Comparison of ENCODE assay signal across 14 cellular contexts in the genomic region with DNA sequence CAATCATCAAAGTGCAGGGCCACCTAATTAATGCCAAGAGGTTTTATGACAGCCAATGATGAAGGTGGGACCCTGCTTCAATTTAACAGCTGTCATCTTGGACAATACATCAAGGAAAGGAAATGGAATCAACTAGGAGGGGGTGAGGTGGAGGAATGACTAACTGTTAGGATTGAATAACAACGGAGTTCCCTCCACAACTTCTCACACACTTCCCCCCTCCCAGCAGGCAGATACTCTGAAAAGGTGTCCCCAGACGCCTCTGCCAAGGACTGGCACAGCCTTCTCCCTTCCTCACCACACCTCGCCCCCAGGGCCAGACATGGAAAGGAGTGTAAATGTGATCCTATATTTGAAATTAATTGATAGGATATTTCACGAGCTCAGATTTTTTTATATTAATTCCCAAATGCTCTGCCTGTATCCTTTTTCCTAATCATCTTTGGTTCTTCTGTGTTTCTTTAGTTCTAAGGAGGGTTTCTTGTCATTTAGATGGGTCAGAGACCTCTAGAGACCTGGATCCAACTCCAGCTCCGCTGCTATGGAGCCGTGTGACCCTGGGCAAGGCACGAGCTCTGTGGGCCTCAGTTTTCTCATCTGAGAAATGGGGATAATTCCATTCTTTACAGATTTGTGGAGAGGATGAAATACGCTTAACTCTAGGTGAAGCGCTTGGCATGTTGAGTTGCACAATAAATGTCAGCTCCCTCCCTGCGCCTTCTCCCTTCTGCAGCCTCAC. TPM values are rescaled to one million over a fixed set of nuclear protein-coding genes. Genes with fewer than 3 reads are reported as not detected.
DNase-seq lines count a peak whose midpoint lies in the region; ATAC-seq and TF ChIP-seq lines count a peak whose summit lies in the region.
"Had no signal": no experiment of that assay in that cellular context is flagged by ENCODE, and none has a peak within 500 bp of the region (broad histone marks: within the 10 kb centered on the region; RNA-seq: fewer than 3 reads in every experiment).

No MANE protein-coding gene starts in this region.

- ATAC-seq in left cardiac atrium (no peak), HG03175 (IDR thresholded peaks at IDR 0.05; ENCODE audit: unreplicated experiment) (no peak), mucosa of descending colon (no peak)
- ATAC-seq in stimulated activated naive CD8-positive, alpha-beta T cell treated with anti-CD3 and anti-CD28 coated beads, Interleukin-15, amount 100 ng/mL, for 72 hours: no peak

- H3K4me1 ChIP-seq in cardiac muscle cell (ENCODE audit: low read depth) (no peaks in the 10 kb centered on the region), mucosa of descending colon (ENCODE audit: low read depth) (no peaks in the 10 kb centered on the region)
- H3K4me1 ChIP-seq: BLaER1 treated with 17β-estradiol and CSF1 and Interleukin-3, amounts not matched to agents 10 nM and 100 nM had no signal

- H3K27me3 ChIP-seq in cardiac muscle cell: peaks cover 72% of the 10 kb centered on the region

- intact Hi-C loops in left cardiac atrium (cut with DNase I): no loop called here
- intact Hi-C loops in mucosa of descending colon (cut with DNase I, micrococcal nuclease): no loop called here

- H3K4me3 Mint-ChIP-seq in activated naive CD8-positive, alpha-beta T cell: peak overlapping the region; percentile 49
- H3K4me3 Mint-ChIP-seq in stimulated activated naive CD8-positive, alpha-beta T cell treated with anti-CD3 and anti-CD28 coated beads, Interleukin-15, amount 100 ng/mL, for 72 hours: peak overlapping the region; percentile 16 to 55

- no peaks in the 10 kb centered on the region for H3K36me3 Mint-ChIP-seq in activated naive CD8-positive, alpha-beta T cell

- H3K4me1 Mint-ChIP-seq in activated naive CD8-positive, alpha-beta T cell (ENCODE audit: low read depth): peaks cover 7% of the 10 kb centered on the region
- H3K4me1 Mint-ChIP-seq in stimulated activated naive CD8-positive, alpha-beta T cell treated with anti-CD3 and anti-CD28 coated beads, Interleukin-15, amount 100 ng/mL, for 72 hours: peaks cover 7% of the 10 kb centered on the region

- H3K9me3 Mint-ChIP-seq in activated naive CD8-positive, alpha-beta T cell (ENCODE audit: low read depth): no peaks in the 10 kb centered on the region
- H3K9me3 Mint-ChIP-seq in stimulated activated naive CD8-positive, alpha-beta T cell treated with anti-CD3 and anti-CD28 coated beads, Interleukin-15, amount 100 ng/mL, for 72 hours: no peaks in the 10 kb centered on the region

- H3K4me3 ChIP-seq in cardiac muscle cell (peak overlapping the region; percentile 42), iPS-18c (ENCODE audit: insufficient read depth, low read depth, low read length) (peak overlapping the region; percentile 58), mucosa of descending colon (no peak overlapping the region)

- DNase-seq in cardiac muscle cell (ENCODE audit: low read depth in 1 of 2, low spot score in 1 of 2) (no peak), left cardiac atrium (no peak), NOMO-1 treated with dmso at 0.1 percent for 144 hours (lab: John Stamatoyannopoulos, UW; ENCODE audit: unreplicated experiment) (no peak), mucosa of descending colon (no peak)
- DNase-seq in stimulated activated naive CD8-positive, alpha-beta T cell treated with anti-CD3 and anti-CD28 coated beads, Interleukin-15, amount 100 ng/mL, for 72 hours: no peak
- DNase-seq: activated effector memory CD4-positive, alpha-beta T cell treated with Interleukin-2 at 50 U/mL for 16 hours; GOT3; naive B cell had no signal

- TF ChIP-seq CTCF in cardiac muscle cell (IDR thresholded peaks at IDR 0.05; ENCODE audit: low read depth, low read length): no peak
- TF ChIP-seq CTCF in mucosa of descending colon (IDR thresholded peaks at IDR 0.05): no peak

- no peak overlapping the region for H3K27ac Mint-ChIP-seq in activated naive CD8-positive, alpha-beta T cell
- no peak overlapping the region for H3K27ac Mint-ChIP-seq in stimulated activated naive CD8-positive, alpha-beta T cell treated with anti-CD3 and anti-CD28 coated beads, Interleukin-15, amount 100 ng/mL, for 72 hours
- H3K27ac Mint-ChIP-seq: naive B cell had no signal

- peaks cover 54% of the 10 kb centered on the region for H3K27me3 Mint-ChIP-seq in activated naive CD8-positive, alpha-beta T cell
- peaks cover 83% of the 10 kb centered on the region for H3K27me3 Mint-ChIP-seq in stimulated activated naive CD8-positive, alpha-beta T cell treated with anti-CD3 and anti-CD28 coated beads, Interleukin-15, amount 100 ng/mL, for 72 hours

- no peak overlapping the region for H3K27ac ChIP-seq in cardiac muscle cell
- H3K27ac ChIP-seq: BLaER1 treated with 17β-estradiol and CSF1 and Interleukin-3, amounts not matched to agents 10 nM and 100 nM; RWPE1 had no signal

- H3K9me3 ChIP-seq in cardiac muscle cell (ENCODE audit: low read depth): no peaks in the 10 kb centered on the region
- no peaks in the 10 kb centered on the region for H3K9me3 ChIP-seq in iPS-18c (ENCODE audit: control insufficient read depth, insufficient read depth, low read length)
- no peaks in the 10 kb centered on the region for H3K9me3 ChIP-seq in mucosa of descending colon

- H3K36me3 ChIP-seq in cardiac muscle cell: no peaks in the 10 kb centered on the region
- no peaks in the 10 kb centered on the region for H3K36me3 ChIP-seq in mucosa of descending colon (ENCODE audit: low read depth)
- H3K36me3 ChIP-seq: BLaER1 treated with 17β-estradiol and CSF1 and Interleukin-3, amounts not matched to agents 10 nM and 100 nM had no signal

RNA-seq across cellular contexts. Expression of a gene that starts 1.1 kb away (rescaled TPM):
- total RNA-seq in cardiac muscle cell: 0.07 and 0.15 TPM in 2 replicates
- 0.62 TPM in 1 of 2 replicates, not detected in the other for polyA plus RNA-seq in cardiac muscle cell
- under 1 TPM; 0.21 to 0.89 TPM for total RNA-seq in left cardiac atrium
- total RNA-seq in mucosa of descending colon: under 1 TPM in 2 of 3 donors, not detected in 1; 0.06 to 0.19 TPM
- total RNA-seq: dermis microvascular lymphatic vessel endothelial cell had no signal
